In genomic region chr3:42746455-42747450, GRCh38 we compare ENCODE assay signal across 10 cellular contexts. TPM values are rescaled to one million over a fixed set of nuclear protein-coding genes. Genes with fewer than 3 reads are reported as not detected.
DNase-seq lines count a peak whose midpoint lies in the region; ATAC-seq and TF ChIP-seq lines count a peak whose summit lies in the region.
"Had no signal": no experiment of that assay in that cellular context is flagged by ENCODE, and none has a peak within 500 bp of the region (broad histone marks: within the 10 kb centered on the region; RNA-seq: fewer than 3 reads in every experiment).

No MANE protein-coding gene starts in this region.

- H3K27ac ChIP-seq in H9 (ENCODE audit: insufficient read length, low read depth, low read length), result no peak overlapping the region
- peak overlapping the region in 11 of 12 donors; percentile 44 to 94 (median 64) for H3K27ac ChIP-seq in heart left ventricle
- peak overlapping the region; percentile 88 for H3K27ac ChIP-seq in skeletal muscle tissue (ENCODE audit: low read depth, low read length)

- DNase-seq in H9 (peak; percentile 22), T-helper 17 cell (no peak), heart left ventricle (no peak)
- no peak for DNase-seq in activated CD8-positive, alpha-beta T cell treated with anti-CD3 and anti-CD28 coated beads, Interleukin-2, amount 10 ng/mL, durations not matched to agents 7 days and 5 days
- no peak for DNase-seq in activated CD4-positive, alpha-beta T cell treated with anti-CD3 and anti-CD28 coated beads, Interleukin-2, amount 50 U/mL, for 1 hour
- DNase-seq: NCI-H526 treated with DMSO at 0.1 percent for 48 hours had no signal

- no peak overlapping the region for H3K14ac ChIP-seq in H9 (ENCODE audit: insufficient read depth, low read length)

- no peaks in the 10 kb centered on the region for H3K79me2 ChIP-seq in H9 (ENCODE audit: insufficient read depth, low read length)

- H3K4ac ChIP-seq in H9 (ENCODE audit: low read depth, low read length), result no peak overlapping the region

- no peak overlapping the region for H2AFZ ChIP-seq in H9 (ENCODE audit: low read length)

- no peaks in the 10 kb centered on the region for H3K23me2 ChIP-seq in H9 (ENCODE audit: insufficient read length, low read depth, low read length, poor library complexity, severe bottlenecking)

- peak overlapping the region; percentile 19 for H3K18ac ChIP-seq in H9 (ENCODE audit: insufficient read length, low read depth, low read length)

- H3K4me1 Mint-ChIP-seq in H9 (peaks cover 29 to 31% of the 10 kb centered on the region in 2 experiments), T-helper 17 cell (peaks cover 30% of the 10 kb centered on the region)
- peaks cover 26% of the 10 kb centered on the region for H3K4me1 Mint-ChIP-seq in activated CD8-positive, alpha-beta T cell treated with anti-CD3 and anti-CD28 coated beads, Interleukin-2, amount 10 ng/mL, durations not matched to agents 7 days and 5 days (ENCODE audit: low read depth)

- no peaks in the 10 kb centered on the region for H3K4me1 ChIP-seq in H9 (ENCODE audit: insufficient read depth, low read length)
- H3K4me1 ChIP-seq in heart left ventricle, result peaks cover 0 to 52% (median 17%) of the 10 kb centered on the region in 12 donors
- peaks cover 20 to 60% (median 43%) of the 10 kb centered on the region in 3 donors for H3K4me1 ChIP-seq in skeletal muscle tissue (ENCODE audit: control insufficient read depth in 3 of 3, insufficient read depth in 3 of 3, low read length in 3 of 3)

- H3K27ac Mint-ChIP-seq in H9, result no peak overlapping the region
- H3K27ac Mint-ChIP-seq in T-helper 17 cell, result peak overlapping the region; percentile 74
- no peak overlapping the region for H3K27ac Mint-ChIP-seq in activated CD8-positive, alpha-beta T cell treated with anti-CD3 and anti-CD28 coated beads, Interleukin-2, amount 10 ng/mL, durations not matched to agents 7 days and 5 days

- no peaks in the 10 kb centered on the region for H3K79me1 ChIP-seq in H9 (ENCODE audit: insufficient read depth, low read depth, low read length, poor library complexity, severe bottlenecking)

- H2AK5ac ChIP-seq in H9 (ENCODE audit: insufficient read length, low read length), result no peak overlapping the region

- no peak overlapping the region for H2BK5ac ChIP-seq in H9 (ENCODE audit: insufficient read length, low read length)

- no peaks in the 10 kb centered on the region for H4K20me1 ChIP-seq in H9 (ENCODE audit: control insufficient read depth, insufficient read depth, insufficient read length)

- no peak overlapping the region for H3T11ph ChIP-seq in H9 (ENCODE audit: low read length)

- TF ChIP-seq POLR2A in heart left ventricle (IDR thresholded peaks at IDR 0.05), result peak in 1 of 2 donors; percentile 35

- ATAC-seq in T-helper 17 cell (no peak), heart left ventricle (peak in 3 of 4 donors; percentile 25 to 62 (median 39)), GM19452 (IDR thresholded peaks at IDR 0.05; ENCODE audit: unreplicated experiment) (no peak)
- ATAC-seq in activated CD8-positive, alpha-beta T cell treated with anti-CD3 and anti-CD28 coated beads, Interleukin-2, amount 10 ng/mL, durations not matched to agents 7 days and 5 days, result no peak

- H4K5ac ChIP-seq in H9 (ENCODE audit: insufficient read length, low read depth, low read length), result no peak overlapping the region

- no peak overlapping the region for H2BK20ac ChIP-seq in H9 (ENCODE audit: low read depth, low read length, poor library complexity, severe bottlenecking)

- no peaks in the 10 kb centered on the region for H3K9me3 ChIP-seq in H9 (ENCODE audit: control insufficient read depth, low read depth, low read length)
- H3K9me3 ChIP-seq in T-helper 17 cell (ENCODE audit: control insufficient read depth, low read length, poor library complexity, severe bottlenecking), result no peaks in the 10 kb centered on the region
- H3K9me3 ChIP-seq in heart left ventricle, result no peaks in the 10 kb centered on the region
- no peaks in the 10 kb centered on the region for H3K9me3 ChIP-seq in skeletal muscle tissue (ENCODE audit: control insufficient read depth in 3 of 3, low read length in 3 of 3)

- H3K36me3 ChIP-seq in heart left ventricle (no peaks in the 10 kb centered on the region), skeletal muscle tissue (ENCODE audit: control insufficient read depth in 3 of 3, insufficient read depth in 3 of 3, low read length in 3 of 3) (no peaks in the 10 kb centered on the region)

- CTCF ChIA-PET in activated CD8-positive, alpha-beta T cell treated with anti-CD3 and anti-CD28 coated beads, Interleukin-2, amount 10 ng/mL, durations not matched to agents 7 days and 5 days (lab: Charles Lee), result interaction anchor here (1.6 to 2.8 kb wide), 4 partner anchors 8 to 95 kb away, joined by 5 to 11 read pairs (median 5); no protein-coding TSS in a partner anchor

- H3K27me3 ChIP-seq in H9 (ENCODE audit: insufficient read depth, low read length) (no peaks in the 10 kb centered on the region), heart left ventricle (no peaks in the 10 kb centered on the region), skeletal muscle tissue (ENCODE audit: control insufficient read depth in 3 of 3, insufficient read depth in 3 of 3, low read length in 3 of 3) (no peaks in the 10 kb centered on the region)

- H4K8ac ChIP-seq in H9 (replicated peaks; ENCODE audit: insufficient read length, low read depth, low read length), result no peak overlapping the region

- H3K4me3 Mint-ChIP-seq in H9 (no peak overlapping the region), T-helper 17 cell (peak overlapping the region; percentile 63)
- no peak overlapping the region for H3K4me3 Mint-ChIP-seq in activated CD8-positive, alpha-beta T cell treated with anti-CD3 and anti-CD28 coated beads, Interleukin-2, amount 10 ng/mL, durations not matched to agents 7 days and 5 days
- H3K4me3 Mint-ChIP-seq: central memory CD8-positive, alpha-beta T cell had no signal

- H3K9ac ChIP-seq in H9 (ENCODE audit: extremely low read depth, insufficient read length, low read length), result no peak overlapping the region
- peak overlapping the region; percentile 45 to 63 (median 62) for H3K9ac ChIP-seq in skeletal muscle tissue (ENCODE audit: low read depth in 1 of 3, low read length in 3 of 3)

- no peak overlapping the region for H2BK15ac ChIP-seq in H9 (ENCODE audit: low read depth, low read length)

- peaks cover 16% of the 10 kb centered on the region for H3K27me3 Mint-ChIP-seq in H9 (ENCODE audit: low read depth)
- no peaks in the 10 kb centered on the region for H3K27me3 Mint-ChIP-seq in T-helper 17 cell
- no peaks in the 10 kb centered on the region for H3K27me3 Mint-ChIP-seq in activated CD8-positive, alpha-beta T cell treated with anti-CD3 and anti-CD28 coated beads, Interleukin-2, amount 10 ng/mL, durations not matched to agents 7 days and 5 days (ENCODE audit: low read depth)
- H3K27me3 Mint-ChIP-seq: central memory CD8-positive, alpha-beta T cell had no signal

- H3K4me2 ChIP-seq in H9 (ENCODE audit: insufficient read depth, insufficient read length, low read length), result no peak overlapping the region

- intact Hi-C loops in heart left ventricle (cut with DNase I), result loop anchor here (2.0 to 10.0 kb wide), 8 partner anchors 84 to 522 kb away; partner anchors contain the start of genes SEC22C (in 5 of the 10) and NKTR (in 1 of the 10)

- no peak overlapping the region for H2BK120ac ChIP-seq in H9 (ENCODE audit: low read depth, low read length, poor library complexity, severe bottlenecking)

- no peak overlapping the region for H3K23ac ChIP-seq in H9 (ENCODE audit: insufficient read length, low read depth, low read length)

- TF ChIP-seq CTCF in H9 (conservative IDR thresholded peaks at IDR 0.05) (no peak), heart left ventricle (IDR thresholded peaks at IDR 0.05) (no peak)

- H3K4me3 ChIP-seq in heart left ventricle, result no peak overlapping the region
- H3K4me3 ChIP-seq in skeletal muscle tissue (ENCODE audit: low read length in 3 of 3), result peak overlapping the region in 2 of 3 donors; percentile 9 to 29

- H4K91ac ChIP-seq in H9 (ENCODE audit: insufficient read length, low read depth, low read length), result no peak overlapping the region

- WGBS in H9 (ENCODE audit: extremely low coverage, insufficient read length, low lambda C conversion rate), result no CpG with 5 or more reads among the region's 11 CpGs
- 69 to 72% (median 70%) methylated on average over 9 to 11 of the region's 11 CpGs for WGBS in heart left ventricle, 4 donors

- H2BK12ac ChIP-seq in H9 (ENCODE audit: insufficient read length, low read depth, low read length), result no peak overlapping the region

- POLR2A ChIA-PET in activated CD8-positive, alpha-beta T cell treated with anti-CD3 and anti-CD28 coated beads, Interleukin-2, amount 10 ng/mL, durations not matched to agents 7 days and 5 days (lab: Charles Lee), result interaction anchor here (0.6 to 1.6 kb wide), 3 partner anchors 33 to 393 kb away, joined by 3 to 5 read pairs (median 4); partner anchors contain the start of gene NKTR

- H3K36me3 Mint-ChIP-seq in H9 (ENCODE audit: insufficient read depth in 1 of 3, low read depth in 3 of 3) (no peaks in the 10 kb centered on the region), T-helper 17 cell (ENCODE audit: low read depth) (no peaks in the 10 kb centered on the region)
- H3K36me3 Mint-ChIP-seq in activated CD8-positive, alpha-beta T cell treated with anti-CD3 and anti-CD28 coated beads, Interleukin-2, amount 10 ng/mL, durations not matched to agents 7 days and 5 days (ENCODE audit: low read depth), result no peaks in the 10 kb centered on the region

- no peak overlapping the region for H3K56ac ChIP-seq in H9 (ENCODE audit: insufficient read length, low read depth, low read length)

- H3K9me3 Mint-ChIP-seq in H9, result no peaks in the 10 kb centered on the region
- no peaks in the 10 kb centered on the region for H3K9me3 Mint-ChIP-seq in activated CD8-positive, alpha-beta T cell treated with anti-CD3 and anti-CD28 coated beads, Interleukin-2, amount 10 ng/mL, durations not matched to agents 7 days and 5 days (ENCODE audit: insufficient read depth)
- H3K9me3 Mint-ChIP-seq: central memory CD8-positive, alpha-beta T cell had no signal

RNA-seq across cellular contexts. Expression of gene CCDC13, which starts 26.3 kb away (rescaled TPM):
- total RNA-seq in H9 (2021) (not detected in 2 replicates), T-helper 17 cell (under 1 TPM in 1 of 2 donors, not detected in 1; 0.94 TPM), heart left ventricle (1 to 10 TPM in 1 of 9 donors, under 1 TPM in 7, not detected in 1; 0.44 to 1.4 (median 0.83) TPM), skeletal muscle tissue (not detected)
- polyA plus RNA-seq in heart left ventricle, result 1 to 10 TPM in 1 of 2 donors, under 1 TPM in 1; 0.53 to 1.1 TPM
- total RNA-seq in activated CD8-positive, alpha-beta T cell treated with anti-CD3 and anti-CD28 coated beads, Interleukin-2, amount 10 ng/mL, durations not matched to agents 7 days and 5 days, result under 1 TPM in 1 of 2 experiments, not detected in 1; 0.63 TPM

RNA-seq across cellular contexts. Expression of gene HHATL, which starts 44.2 kb away (rescaled TPM):
- 0.46 TPM in 1 of 2 replicates, not detected in the other for total RNA-seq in H9 (2021)
- total RNA-seq in T-helper 17 cell, result not detected
- total RNA-seq in heart left ventricle, result 100 to 1,000 TPM; 305 to 823 (median 538) TPM
- 1,000 to 10,000 TPM in 1 of 2 donors, 100 to 1,000 TPM in 1; 188 to 1,023 TPM for polyA plus RNA-seq in heart left ventricle
- 23.0 TPM for total RNA-seq in skeletal muscle tissue
- not detected for total RNA-seq in activated CD8-positive, alpha-beta T cell treated with anti-CD3 and anti-CD28 coated beads, Interleukin-2, amount 10 ng/mL, durations not matched to agents 7 days and 5 days
- total RNA-seq: kidney epithelial cell had no signal

RNA-seq across cellular contexts. Expression of gene HIGD1A, which starts 57.5 kb away (rescaled TPM):
- total RNA-seq in H9 (2021), result 77.6 and 84.2 TPM in 2 replicates
- 10 to 100 TPM; 20.7 to 29.2 TPM for total RNA-seq in T-helper 17 cell
- 100 to 1,000 TPM; 170 to 353 (median 313) TPM for total RNA-seq in heart left ventricle
- polyA plus RNA-seq in heart left ventricle, result 100 to 1,000 TPM; 291 to 497 TPM
- 63.7 TPM for total RNA-seq in skeletal muscle tissue
- 10 to 100 TPM; 55.3 to 57.9 TPM for total RNA-seq in activated CD8-positive, alpha-beta T cell treated with anti-CD3 and anti-CD28 coated beads, Interleukin-2, amount 10 ng/mL, durations not matched to agents 7 days and 5 days

Comparison
In these comparisons a context has a peak if more than half of its experiments do, and no peak if none do; other contexts are left out.
1. ATAC-seq: peak in heart left ventricle (3 of 4); none in T-helper 17 cell (single experiment), activated CD8-positive, alpha-beta T cell treated with anti-CD3 and anti-CD28 coated beads, Interleukin-2, amount 10 ng/mL, durations not matched to agents 7 days and 5 days (single experiment) and GM19452 (single experiment).
2. H3K4me3 ChIP-seq: peak in skeletal muscle tissue (2 of 3); none in heart left ventricle (0 of 12).
3. RNA of gene HHATL, which starts 44.2 kb away (total RNA-seq): 305 to 823 TPM in heart left ventricle and 23.0 TPM in skeletal muscle tissue (single experiment); 0.46 TPM in H9, not detected in T-helper 17 cell and not detected in activated CD8-positive, alpha-beta T cell treated with anti-CD3 and anti-CD28 coated beads, Interleukin-2, amount 10 ng/mL, durations not matched to agents 7 days and 5 days; every median in the first group is over 10 times any median in the second.